ENCODE assay signal across 8 cellular contexts in the genomic region with DNA sequence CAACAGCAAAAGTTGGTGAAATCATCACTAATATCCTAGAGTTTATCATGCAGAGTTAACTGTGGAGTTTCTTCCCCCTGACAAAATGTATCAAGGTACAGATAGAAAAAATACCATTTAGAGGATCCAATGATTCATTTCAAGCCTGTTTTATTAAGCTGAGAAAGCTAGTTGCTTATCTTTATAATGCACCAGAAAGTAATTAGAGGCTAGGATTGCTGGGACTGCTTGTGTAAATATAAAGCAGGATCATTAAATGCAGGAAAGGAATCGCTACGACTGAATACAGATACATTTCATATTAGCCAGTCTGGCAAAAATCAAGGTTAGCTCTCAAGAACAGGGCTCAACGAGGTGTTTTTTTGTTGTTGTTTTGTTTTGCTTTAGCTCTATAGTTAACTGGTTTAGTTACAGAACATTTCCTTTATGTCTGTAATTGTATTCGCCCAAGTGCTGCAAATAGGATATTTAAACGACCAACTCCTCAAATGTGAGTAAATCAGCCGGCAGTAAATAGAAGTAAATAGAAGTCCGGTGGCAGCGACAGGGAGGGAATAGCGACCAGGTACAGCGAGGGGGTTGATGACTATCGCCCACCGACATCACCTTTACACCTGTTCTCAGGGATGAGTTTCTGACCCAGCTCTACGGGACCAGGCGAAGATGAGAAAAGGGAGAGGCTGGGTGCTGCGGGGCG. TPM values are rescaled to one million over a fixed set of nuclear protein-coding genes. Genes with fewer than 3 reads are reported as not detected.
DNase-seq lines count a peak whose midpoint lies in the region; ATAC-seq and TF ChIP-seq lines count a peak whose summit lies in the region.

No MANE protein-coding gene starts in this region.

- H3K27ac ChIP-seq in cardiac muscle cell = peak overlapping the region; percentile 98
- peak overlapping the region; percentile 95 for H3K27ac ChIP-seq in WERI-Rb-1
- H3K27ac ChIP-seq in right cardiac atrium (ENCODE audit: low read length) = peak overlapping the region; percentile 91

- ATAC-seq in left cardiac atrium (no peak), right cardiac atrium (no peak), HG03095 (IDR thresholded peaks at IDR 0.05; ENCODE audit: unreplicated experiment) (no peak)

- intact Hi-C loops in left cardiac atrium (cut with DNase I) (loop anchor here in 1 of 2 donors (5.0 kb wide), 1 partner anchor 269 kb away; the partner anchor contains the start of gene PNRC1), right cardiac atrium (cut with DNase I) (no loop called here)

- H3K9me3 ChIP-seq in cardiac muscle cell (ENCODE audit: low read depth) (no peaks in the 10 kb centered on the region), WERI-Rb-1 (ENCODE audit: severe bottlenecking) (no peaks in the 10 kb centered on the region), right cardiac atrium (ENCODE audit: control insufficient read depth, low read length) (no peaks in the 10 kb centered on the region), skeletal muscle satellite cell (replicated peaks; ENCODE audit: low read length) (no peaks in the 10 kb centered on the region)

- H3K36me3 ChIP-seq in cardiac muscle cell (no peaks in the 10 kb centered on the region), WERI-Rb-1 (no peaks in the 10 kb centered on the region), skeletal muscle satellite cell (ENCODE audit: insufficient read depth, low read length) (no peaks in the 10 kb centered on the region)

- TF ChIP-seq CTCF in cardiac muscle cell (IDR thresholded peaks at IDR 0.05; ENCODE audit: low read depth, low read length) (no peak), WERI-Rb-1 (IDR thresholded peaks at IDR 0.05; ENCODE audit: low read depth, low read length) (no peak)

- H3K4me1 ChIP-seq in cardiac muscle cell (ENCODE audit: low read depth) (peaks cover 31% of the 10 kb centered on the region), right cardiac atrium (ENCODE audit: control insufficient read depth, insufficient read depth, low read length) (peaks cover 12% of the 10 kb centered on the region), skeletal muscle satellite cell (ENCODE audit: control insufficient read depth, insufficient read depth, low read length) (peaks cover 23% of the 10 kb centered on the region)

- H3K27me3 ChIP-seq in cardiac muscle cell (no peaks in the 10 kb centered on the region), WERI-Rb-1 (ENCODE audit: insufficient read depth, low read depth, severe bottlenecking) (no peaks in the 10 kb centered on the region), right cardiac atrium (ENCODE audit: control insufficient read depth, insufficient read depth) (no peaks in the 10 kb centered on the region), skeletal muscle satellite cell (ENCODE audit: control insufficient read depth, insufficient read depth, low read length) (no peaks in the 10 kb centered on the region)

- peak overlapping the region; percentile 71 for H3K4me3 ChIP-seq in cardiac muscle cell
- H3K4me3 ChIP-seq in WERI-Rb-1 (ENCODE audit: low read depth, low read length) = peak overlapping the region; percentile 66
- H3K4me3 ChIP-seq in right cardiac atrium (ENCODE audit: low read length) = peak overlapping the region; percentile 87
- peak overlapping the region; percentile 99 for H3K4me3 ChIP-seq in skeletal muscle satellite cell (ENCODE audit: low read length)

- no peak for DNase-seq in cardiac muscle cell (ENCODE audit: low read depth in 1 of 2, low spot score in 1 of 2)
- no peak for DNase-seq in left cardiac atrium
- DNase-seq in WERI-Rb-1 = no peak
- DNase-seq in right cardiac atrium = no peak
- no peak for DNase-seq in DMS114 treated with DMSO at 0.1 percent for 48 hours (lab: John Stamatoyannopoulos, UW; ENCODE audit: unreplicated experiment)
- no peak for DNase-seq in effector CD8-positive, alpha-beta T cell (lab: John Stamatoyannopoulos, UW)

- WGBS in right cardiac atrium = under 1% methylated on average over 16 of the region's 16 CpGs

- peak overlapping the region; percentile 100 for H3K9ac ChIP-seq in skeletal muscle satellite cell (ENCODE audit: low read depth, low read length)

- H3K4me2 ChIP-seq in skeletal muscle satellite cell (ENCODE audit: low read length) = peak overlapping the region; percentile 96

RNA-seq across cellular contexts. Expression of gene UBE2J1, which starts 0.7 kb away (rescaled TPM):
- total RNA-seq in cardiac muscle cell = 17.9 and 19.8 TPM in 2 replicates
- 26.4 and 28.7 TPM in 2 replicates for polyA plus RNA-seq in cardiac muscle cell
- total RNA-seq in left cardiac atrium = 10 to 100 TPM; 15.6 to 26.1 TPM
- total RNA-seq in right cardiac atrium = 10 to 100 TPM; 13.8 to 23.6 (median 15.9) TPM
- polyA plus RNA-seq in right cardiac atrium = 12.0 TPM
- 31.7 and 38.0 TPM in 2 replicates for total RNA-seq in skeletal muscle satellite cell (2012; rRNA removed)

RNA-seq across cellular contexts. Expression of gene GABRR2, which starts 36.7 kb away (rescaled TPM):
- 0.39 and 0.83 TPM in 2 replicates for total RNA-seq in cardiac muscle cell
- 0.31 and 0.50 TPM in 2 replicates for polyA plus RNA-seq in cardiac muscle cell
- total RNA-seq in left cardiac atrium = under 1 TPM; 0.53 to 0.97 TPM
- under 1 TPM; 0.26 to 0.81 (median 0.38) TPM for total RNA-seq in right cardiac atrium
- polyA plus RNA-seq in right cardiac atrium = 0.38 TPM
- total RNA-seq in skeletal muscle satellite cell (2012; rRNA removed) = 0.44 TPM in 1 of 2 replicates, not detected in the other
